25 cellular contexts compared by ENCODE assay signal in the genomic region with DNA sequence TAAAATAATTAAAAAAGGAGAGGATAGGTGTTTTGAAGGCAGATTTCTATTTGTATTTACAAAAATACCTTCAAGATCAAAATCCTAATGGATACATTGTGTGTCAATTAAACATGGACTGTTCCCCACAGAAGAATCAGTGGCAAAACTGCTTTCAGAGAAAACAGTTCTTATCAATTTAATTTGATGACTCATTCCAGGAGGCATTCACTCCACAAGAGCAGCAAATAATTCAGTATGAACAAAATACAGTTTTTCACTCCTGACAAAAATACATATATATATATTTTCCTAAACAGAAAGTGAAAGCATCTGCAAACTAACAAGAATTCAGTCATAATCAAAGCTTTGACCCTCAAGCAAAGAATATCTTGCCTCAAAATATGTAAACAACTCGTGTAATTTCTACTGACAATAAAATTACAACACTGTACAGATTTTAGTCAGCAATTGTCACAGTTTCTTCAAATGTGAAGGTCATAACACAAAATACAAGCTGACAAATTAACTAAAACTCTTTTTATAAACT.
DNase-seq lines count a peak whose midpoint lies in the region; ATAC-seq, FAIRE-seq and TF ChIP-seq lines count a peak whose summit lies in the region.
"Had no signal": no experiment of that assay in that cellular context is flagged by ENCODE, and none has a peak within 500 bp of the region (broad histone marks: within the 10 kb centered on the region; RNA-seq: fewer than 3 reads in every experiment).

No MANE protein-coding gene starts in this region.

- no peaks in the 10 kb centered on the region for H3K9me3 Mint-ChIP-seq in endothelial cell (ENCODE audit: unreplicated experiment)
- H3K9me3 Mint-ChIP-seq: central memory CD8-positive, alpha-beta T cell; neural crest cell; stimulated activated naive B cell treated with anti-CD40 and anti-IgM and Interleukin-4, amounts not matched to agents 10 μg/mL and 1 μg/mL and 100 μg/mL, for 72 hours had no signal

- H3K36me3 ChIP-seq in Loucy (ENCODE audit: insufficient read depth, low read length) = no peaks in the 10 kb centered on the region
- H3K36me3 ChIP-seq: lower lobe of right lung, thoracic aorta had no signal

- H3K27me3 ChIP-seq in Loucy (ENCODE audit: insufficient read depth, low read length, poor library complexity, severe bottlenecking) = peaks cover 4% of the 10 kb centered on the region

- H3K4me3 ChIP-seq in Loucy (ENCODE audit: low read length, poor library complexity, severe bottlenecking) = no peak overlapping the region
- no peak overlapping the region for H3K4me3 ChIP-seq in fibroblast of the aortic adventitia (ENCODE audit: low read depth, low read length)
- H3K4me3 ChIP-seq: lower lobe of right lung, thoracic aorta had no signal

- H3K36me3 Mint-ChIP-seq in endothelial cell (ENCODE audit: low read depth, unreplicated experiment) = no peaks in the 10 kb centered on the region
- H3K36me3 Mint-ChIP-seq: activated CD4-positive, alpha-beta memory T cell treated with anti-CD3 and anti-CD28 coated beads for 36 hours; stimulated activated naive B cell treated with anti-CD40 and anti-IgM and Interleukin-4, amounts not matched to agents 10 μg/mL and 1 μg/mL and 100 μg/mL, for 72 hours had no signal

- FAIRE-seq in urothelium cell line (lab: Jason Lieb, UNC) = no peak
- no peak for FAIRE-seq in GM19239 (lab: Jason Lieb, UNC)
- FAIRE-seq: H54, HepG2 had no signal

- no peak overlapping the region for H3K9ac ChIP-seq in Loucy (ENCODE audit: low read depth, low read length, poor library complexity, severe bottlenecking)

- H3K4me2 ChIP-seq in Loucy (ENCODE audit: low read depth, low read length, poor library complexity, severe bottlenecking) = peak overlapping the region; percentile 7

- H3K9me2 ChIP-seq in Loucy (replicated peaks; ENCODE audit: low read depth, low read length) = no peaks in the 10 kb centered on the region

- no peaks in the 10 kb centered on the region for H3F3A ChIP-seq in Loucy (ENCODE audit: low read depth)

- no peaks in the 10 kb centered on the region for H3K9me3 ChIP-seq in Loucy (ENCODE audit: insufficient read depth, low read depth, low read length)
- H3K9me3 ChIP-seq: lower lobe of right lung, thoracic aorta had no signal

- no peaks in the 10 kb centered on the region for H3K27me3 Mint-ChIP-seq in endothelial cell (ENCODE audit: unreplicated experiment)
- H3K27me3 Mint-ChIP-seq: activated CD4-positive, alpha-beta memory T cell treated with anti-CD3 and anti-CD28 coated beads for 36 hours; central memory CD8-positive, alpha-beta T cell; progenitor cell of endocrine pancreas; stimulated activated naive B cell treated with anti-CD40 and anti-IgM and Interleukin-4, amounts not matched to agents 10 μg/mL and 1 μg/mL and 100 μg/mL, for 72 hours had no signal

- H3K27ac Mint-ChIP-seq in endothelial cell (ENCODE audit: unreplicated experiment) = no peak overlapping the region
- H3K27ac Mint-ChIP-seq: activated CD4-positive, alpha-beta memory T cell treated with anti-CD3 and anti-CD28 coated beads for 36 hours; progenitor cell of endocrine pancreas; stimulated activated naive B cell treated with anti-CD40 and anti-IgM and Interleukin-4, amounts not matched to agents 10 μg/mL and 1 μg/mL and 100 μg/mL, for 72 hours had no signal

- no peak for ATAC-seq in GM21737 (IDR thresholded peaks at IDR 0.05; ENCODE audit: unreplicated experiment)
- ATAC-seq: HepG2; lower lobe of right lung; stimulated activated naive B cell treated with anti-CD40 and anti-IgM and Interleukin-4, amounts not matched to agents 10 μg/mL and 1 μg/mL and 100 μg/mL, for 72 hours had no signal

- H3K4me1 ChIP-seq in Loucy (ENCODE audit: insufficient read depth, low read length, poor library complexity, severe bottlenecking) = no peaks in the 10 kb centered on the region
- H3K4me1 ChIP-seq: lower lobe of right lung had no signal

- TF ChIP-seq CTCF in Loucy (conservative IDR thresholded peaks at IDR 0.05; ENCODE audit: low read length) = no peak
- no peak for TF ChIP-seq CTCF in fibroblast of the aortic adventitia (IDR thresholded peaks at IDR 0.05; ENCODE audit: insufficient read depth, low read length)
- no peak for TF ChIP-seq CTCF in endothelial cell (IDR thresholded peaks at IDR 0.05; ENCODE audit: unreplicated experiment)

- no peaks in the 10 kb centered on the region for H3K79me2 ChIP-seq in Loucy (ENCODE audit: insufficient read depth, low read length)

- H3K4me1 Mint-ChIP-seq in endothelial cell (ENCODE audit: unreplicated experiment) = no peaks in the 10 kb centered on the region
- H3K4me1 Mint-ChIP-seq: central memory CD8-positive, alpha-beta T cell; neural crest cell; stimulated activated naive B cell treated with anti-CD40 and anti-IgM and Interleukin-4, amounts not matched to agents 10 μg/mL and 1 μg/mL and 100 μg/mL, for 72 hours had no signal

- no peaks in the 10 kb centered on the region for H4K20me1 ChIP-seq in Loucy (ENCODE audit: insufficient read depth, low read length, poor library complexity, severe bottlenecking)

- H2AFZ ChIP-seq in Loucy (ENCODE audit: low read length) = peak overlapping the region; percentile 77; the same call in 1 of the 2 replicates

- DNase-seq in astrocyte of the hippocampus (ENCODE audit: low read depth, low spot score) (peak; percentile 39), fibroblast of the aortic adventitia (ENCODE audit: low read depth) (peak; percentile 0), urothelium cell line (ENCODE audit: low spot score) (peak; percentile 17), GM19239 (ENCODE audit: insufficient read length, low spot score) (no peak), endothelial cell (ENCODE audit: low spot score) (no peak)
- DNase-seq: activated CD4-positive, alpha-beta memory T cell treated with anti-CD3 and anti-CD28 coated beads for 36 hours; activated CD4-positive, CD25-positive, alpha-beta regulatory T cell; activated effector memory CD4-positive, alpha-beta T cell treated with anti-CD3 and anti-CD28 coated beads, Interleukin-2, amount 50 U/mL, for 16 hours; activated T-cell treated with anti-CD3 and anti-CD28 coated beads for 4 hours; DMS53; lower lobe of right lung; NCI-H1417 treated with DMSO at 0.1 percent for 48 hours; NCI-H524; RPMI8226; stimulated activated CD4-positive, alpha-beta T cell treated with anti-CD3 and anti-CD28 coated beads, Interleukin-2, amount 100 ng/mL, for 24 hours; stimulated activated naive B cell treated with anti-CD40 and anti-IgM and Interleukin-4, amounts not matched to agents 10 μg/mL and 1 μg/mL and 100 μg/mL, for 72 hours; T-helper 9 cell had no signal

- no peak overlapping the region for H3K4me3 Mint-ChIP-seq in endothelial cell (ENCODE audit: unreplicated experiment)
- H3K4me3 Mint-ChIP-seq: activated CD4-positive, alpha-beta memory T cell treated with anti-CD3 and anti-CD28 coated beads for 36 hours; central memory CD8-positive, alpha-beta T cell; neural crest cell; stimulated activated naive B cell treated with anti-CD40 and anti-IgM and Interleukin-4, amounts not matched to agents 10 μg/mL and 1 μg/mL and 100 μg/mL, for 72 hours had no signal

Comparison
In these comparisons a context has a peak if more than half of its experiments do, and no peak if none do; other contexts are left out.
1. DNase-seq: peak in astrocyte of the hippocampus (single experiment), fibroblast of the aortic adventitia (single experiment) and urothelium cell line (single experiment); none in GM19239 (single experiment) and endothelial cell (single experiment).